ENCODE assay signal across 14 cellular contexts in genomic region chr17:80053102-80053501, GRCh38.
"Had no signal": no experiment of that assay in that cellular context is flagged by ENCODE, and none has a peak within 500 bp of the region (broad histone marks: within the 10 kb centered on the region; RNA-seq: fewer than 3 reads in every experiment).

No MANE protein-coding gene starts in this region.

- DNase-seq: activated CD4-positive, alpha-beta T cell treated with anti-CD3 and anti-CD28 coated beads, Interleukin-2, amount 50 U/mL, for 1 hour; activated effector memory CD4-positive, alpha-beta T cell treated with anti-CD3 and anti-CD28 coated beads, Interleukin-2, amount 50 U/mL, for 16 hours; activated T-cell treated with anti-CD3 and anti-CD28 coated beads, Interleukin-2, amount 50 U/mL, for 72 hours; amniotic stem cell; dermis blood vessel endothelial cell; effector memory CD8-positive, alpha-beta T cell; esophagus squamous epithelium; foreskin keratinocyte; left lung; stimulated activated naive CD8-positive, alpha-beta T cell treated with anti-CD3 and anti-CD28 coated beads, Interleukin-15, amount 100 ng/mL, for 72 hours; T-helper 1 cell; T-helper 9 cell had no signal

- H3K4me3 ChIP-seq: esophagus squamous epithelium, left lung, suprapubic skin had no signal

- H3K4me1 ChIP-seq: foreskin keratinocyte, suprapubic skin had no signal

- H3K36me3 ChIP-seq: esophagus squamous epithelium had no signal

- ATAC-seq: activated CD4-positive, CD25-positive, alpha-beta regulatory T cell treated with anti-CD3 and anti-CD28 coated beads, Interleukin-2, amount 50 U/mL, for 24 hours; activated T-cell treated with anti-CD3 and anti-CD28 coated beads, Interleukin-2, amount 50 U/mL, for 72 hours; effector memory CD8-positive, alpha-beta T cell; foreskin keratinocyte; left lung; stimulated activated naive CD8-positive, alpha-beta T cell treated with anti-CD3 and anti-CD28 coated beads, Interleukin-15, amount 100 ng/mL, for 72 hours had no signal

- H3K27ac ChIP-seq: foreskin keratinocyte, suprapubic skin had no signal

- H3K9me3 ChIP-seq: esophagus squamous epithelium, left lung, suprapubic skin had no signal

- H3K27me3 ChIP-seq: esophagus squamous epithelium, foreskin keratinocyte, left lung, suprapubic skin had no signal
